Comparison of ENCODE assay signal across 8 cellular contexts in the genomic region with DNA sequence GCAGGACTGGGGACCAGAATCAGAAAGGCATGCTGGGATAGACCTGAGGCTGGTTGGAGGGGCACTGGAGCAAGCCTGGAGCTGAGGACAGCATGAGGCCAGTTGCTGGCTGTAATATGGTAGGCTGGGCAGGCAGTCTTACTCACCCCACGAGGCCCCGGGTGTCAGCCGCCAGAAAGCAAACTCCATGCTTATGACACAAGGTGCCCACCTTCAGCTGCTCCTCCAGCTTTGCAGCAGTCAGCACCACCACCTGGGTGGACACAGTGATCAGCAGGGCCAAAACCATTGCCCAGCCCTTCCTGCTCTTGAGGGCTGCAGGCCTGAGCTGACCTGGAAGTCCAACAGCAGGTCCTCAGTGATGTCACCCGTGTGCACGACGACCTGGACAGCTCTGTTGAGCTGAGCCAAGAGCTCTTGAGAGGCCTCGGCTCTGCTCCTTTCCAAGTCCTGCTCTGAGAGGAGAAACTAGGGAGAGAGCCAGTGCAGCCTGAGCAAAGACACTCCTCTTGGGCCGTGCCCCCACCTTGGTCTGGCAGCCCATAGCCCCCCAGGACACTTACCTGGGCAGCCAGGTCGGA. TPM values are rescaled to one million over a fixed set of nuclear protein-coding genes. Genes with fewer than 3 reads are reported as not detected.
DNase-seq lines count a peak whose midpoint lies in the region; ATAC-seq and TF ChIP-seq lines count a peak whose summit lies in the region.
"Had no signal": no experiment of that assay in that cellular context is flagged by ENCODE, and none has a peak within 500 bp of the region (broad histone marks: within the 10 kb centered on the region; RNA-seq: fewer than 3 reads in every experiment).

No MANE protein-coding gene starts in this region.

- POLR2A ChIA-PET in activated CD4-positive, alpha-beta T cell treated with anti-CD3 and anti-CD28 coated beads for 36 hours (lab: Charles Lee), result interaction anchor here (0.6 to 2.4 kb wide), 4 partner anchors 9 to 1170 kb away, joined by 3 to 16 read pairs (median 3); a partner anchor contains a TSS

- peaks cover 0 to 44% of the 10 kb centered on the region in 2 donors for H3K36me3 ChIP-seq in gastroesophageal sphincter
- no peaks in the 10 kb centered on the region for H3K36me3 ChIP-seq in testis (ENCODE audit: low read depth, missing control alignments)

- H3K27ac ChIP-seq in gastroesophageal sphincter, result peak overlapping the region in 3 of 4 donors; percentile 81 to 84 (median 83)
- H3K27ac ChIP-seq in testis, result peak overlapping the region in 1 of 2 donors; percentile 42

- peaks cover 14% of the 10 kb centered on the region for H3K4me1 Mint-ChIP-seq in activated CD4-positive, alpha-beta T cell treated with anti-CD3 and anti-CD28 coated beads for 36 hours

- H3K27me3 ChIP-seq in gastroesophageal sphincter (no peaks in the 10 kb centered on the region), testis (no peaks in the 10 kb centered on the region)

- H3K36me3 Mint-ChIP-seq in activated CD4-positive, alpha-beta T cell treated with anti-CD3 and anti-CD28 coated beads for 36 hours (ENCODE audit: low read depth), result peaks cover 10% of the 10 kb centered on the region

- CTCF ChIA-PET in activated CD4-positive, alpha-beta T cell treated with anti-CD3 and anti-CD28 coated beads for 36 hours (lab: Charles Lee), result interaction anchor here (0.6 to 4.7 kb wide), 5 partner anchors 8 to 1142 kb away, joined by 3 to 27 read pairs (median 6); a partner anchor contains a TSS

- TF ChIP-seq POLR2A in gastroesophageal sphincter (IDR thresholded peaks at IDR 0.05), result no peak
- no peak for TF ChIP-seq POLR2A in testis (IDR thresholded peaks at IDR 0.05)

- intact Hi-C loops in activated CD4-positive, alpha-beta T cell treated with anti-CD3 and anti-CD28 coated beads for 36 hours (cut with DNase I, micrococcal nuclease), result loop anchor here in 1 of 2 experiments (1.0 kb wide), 1 partner anchor 43 kb away; a partner anchor contains a TSS
- intact Hi-C loops in testis (cut with DNase I; ENCODE audit: low total_unique reads), result no loop called here

- peak overlapping the region; percentile 89 for H3K4me3 Mint-ChIP-seq in activated CD4-positive, alpha-beta T cell treated with anti-CD3 and anti-CD28 coated beads for 36 hours

- H3K27me3 Mint-ChIP-seq in activated CD4-positive, alpha-beta T cell treated with anti-CD3 and anti-CD28 coated beads for 36 hours, result no peaks in the 10 kb centered on the region

- H3K4me1 ChIP-seq in gastroesophageal sphincter, result peaks cover 0 to 48% (median 14%) of the 10 kb centered on the region in 3 donors
- H3K4me1 ChIP-seq in testis, result peaks cover 12% of the 10 kb centered on the region

- TF ChIP-seq CTCF in gastroesophageal sphincter (IDR thresholded peaks at IDR 0.05) (no peak), testis (IDR thresholded peaks at IDR 0.05) (no peak)

- DNase-seq in activated CD4-positive, alpha-beta T cell treated with anti-CD3 and anti-CD28 coated beads for 36 hours, result no peak
- DNase-seq in activated CD4-positive, alpha-beta T cell treated with anti-CD3 and anti-CD28 coated beads for 4 hours, result no peak
- DNase-seq in testis, result no peak
- DNase-seq in cortex of kidney (lab: John Stamatoyannopoulos, UW), result no peak
- DNase-seq in occipital lobe (lab: John Stamatoyannopoulos, UW), result no peak

- H3K27ac Mint-ChIP-seq in activated CD4-positive, alpha-beta T cell treated with anti-CD3 and anti-CD28 coated beads for 36 hours, result peak overlapping the region; percentile 95

- H3K9me3 Mint-ChIP-seq in activated CD4-positive, alpha-beta T cell treated with anti-CD3 and anti-CD28 coated beads for 36 hours (ENCODE audit: low read depth), result no peaks in the 10 kb centered on the region

- TF ChIP-seq EP300 in gastroesophageal sphincter (IDR thresholded peaks at IDR 0.05), result no peak

- ATAC-seq in activated CD4-positive, alpha-beta T cell treated with anti-CD3 and anti-CD28 coated beads for 36 hours, result peak; percentile 7
- ATAC-seq in gastroesophageal sphincter, result peak; percentile 8

- H3K9me3 ChIP-seq in gastroesophageal sphincter, result no peaks in the 10 kb centered on the region
- no peaks in the 10 kb centered on the region for H3K9me3 ChIP-seq in testis

- no CpG with 5 or more reads among the region's 9 CpGs for WGBS in gastroesophageal sphincter (ENCODE audit: low coverage in 1 of 2), 2 donors
- 17 to 46% methylated on average over 3 to 9 of the region's 9 CpGs for WGBS in testis, 2 donors

- peak overlapping the region; percentile 39 to 56 for H3K4me3 ChIP-seq in gastroesophageal sphincter
- H3K4me3 ChIP-seq in testis, result peak overlapping the region; percentile 36 to 41

RNA-seq across cellular contexts. Expression of a gene that starts 0.7 kb away (rescaled TPM):
- 10 to 100 TPM; 85.5 to 85.7 TPM for total RNA-seq in activated CD4-positive, alpha-beta T cell treated with anti-CD3 and anti-CD28 coated beads for 36 hours
- 10 to 100 TPM; 16.2 to 62.7 (median 31.1) TPM for total RNA-seq in gastroesophageal sphincter
- total RNA-seq in testis, result 10 to 100 TPM; 34.0 to 49.7 TPM
- polyA plus RNA-seq in testis (ENCODE audit: insufficient read depth, low read depth, low replicate concordance), result 27.2 TPM
- total RNA-seq in occipital lobe, result 3.4 TPM

RNA-seq across cellular contexts. Expression of a gene that starts 9.9 kb away (rescaled TPM):
- under 1 TPM; 0.50 to 0.70 TPM for total RNA-seq in activated CD4-positive, alpha-beta T cell treated with anti-CD3 and anti-CD28 coated beads for 36 hours
- total RNA-seq in gastroesophageal sphincter (1 to 10 TPM; 1.3 to 3.4 (median 3.1) TPM), testis (1 to 10 TPM; 5.1 to 6.3 TPM), occipital lobe (12.3 TPM)
- 4.0 TPM for polyA plus RNA-seq in testis (ENCODE audit: insufficient read depth, low read depth, low replicate concordance)

RNA-seq across cellular contexts. Expression of a gene that starts 13.3 kb away (rescaled TPM):
- total RNA-seq in activated CD4-positive, alpha-beta T cell treated with anti-CD3 and anti-CD28 coated beads for 36 hours, result under 1 TPM in 1 of 2 experiments, not detected in 1; 0.32 TPM
- under 1 TPM in 1 of 4 donors, not detected in 3; 0.40 TPM for total RNA-seq in gastroesophageal sphincter
- total RNA-seq in testis, result 1 to 10 TPM; 5.5 to 5.9 TPM
- polyA plus RNA-seq in testis (ENCODE audit: insufficient read depth, low read depth, low replicate concordance), result 11.7 TPM
- not detected for total RNA-seq in occipital lobe
- total RNA-seq: A673, lung microvascular endothelial cell had no signal

RNA-seq across cellular contexts. Expression of a gene that starts 26.7 kb away (rescaled TPM):
- total RNA-seq in activated CD4-positive, alpha-beta T cell treated with anti-CD3 and anti-CD28 coated beads for 36 hours, result 10 to 100 TPM; 29.1 to 31.0 TPM
- 10 to 100 TPM; 37.8 to 64.9 (median 43.5) TPM for total RNA-seq in gastroesophageal sphincter
- total RNA-seq in testis, result 100 to 1,000 TPM in 1 of 2 donors, 10 to 100 TPM in 1; 97.4 to 134 TPM
- polyA plus RNA-seq in testis (ENCODE audit: insufficient read depth, low read depth, low replicate concordance), result 96.0 TPM
- 70.3 TPM for total RNA-seq in occipital lobe

RNA-seq across cellular contexts. Expression of a gene that starts 43.4 kb away (rescaled TPM):
- total RNA-seq in activated CD4-positive, alpha-beta T cell treated with anti-CD3 and anti-CD28 coated beads for 36 hours, result 10 to 100 TPM; 25.1 to 28.1 TPM
- total RNA-seq in gastroesophageal sphincter (1 to 10 TPM in 3 of 4 donors, under 1 TPM in 1; 0.81 to 1.8 (median 1.6) TPM), testis (10 to 100 TPM; 15.8 to 21.3 TPM), occipital lobe (2.2 TPM)
- 16.0 TPM for polyA plus RNA-seq in testis (ENCODE audit: insufficient read depth, low read depth, low replicate concordance)
